Comparison of ENCODE assay signal across 9 cellular contexts in the genomic region with DNA sequence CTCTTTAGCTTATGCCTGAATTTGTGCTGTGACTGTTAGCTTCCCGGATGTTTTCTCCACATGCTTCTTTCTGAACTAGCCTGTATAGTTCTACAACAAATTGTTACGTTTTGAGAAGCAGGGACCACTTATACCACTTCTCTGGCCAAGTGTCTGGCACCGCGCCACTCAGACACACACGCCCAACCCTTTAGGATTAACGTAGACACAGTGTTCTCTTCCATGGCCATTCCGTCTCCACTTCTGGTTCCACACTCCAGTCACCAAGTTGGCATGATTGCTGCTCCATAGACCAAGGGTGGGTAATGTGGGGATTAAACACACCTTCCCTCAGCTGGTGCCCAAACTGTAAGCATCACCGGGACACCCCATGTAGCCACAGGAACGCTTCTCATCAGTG. TPM values are rescaled to one million over a fixed set of nuclear protein-coding genes. Genes with fewer than 3 reads are reported as not detected.
DNase-seq lines count a peak whose midpoint lies in the region; ATAC-seq and TF ChIP-seq lines count a peak whose summit lies in the region.
"Had no signal": no experiment of that assay in that cellular context is flagged by ENCODE, and none has a peak within 500 bp of the region (broad histone marks: within the 10 kb centered on the region; RNA-seq: fewer than 3 reads in every experiment).

No MANE protein-coding gene starts in this region.

- H3K27ac ChIP-seq in CD8-positive, alpha-beta memory T cell (ENCODE audit: low read depth, low read length): no peak overlapping the region
- no peak overlapping the region for H3K27ac ChIP-seq in transverse colon

- CTCF ChIA-PET in CD8-positive, alpha-beta memory T cell (lab: Charles Lee): no interaction called here

- POLR2A ChIA-PET in CD8-positive, alpha-beta memory T cell (lab: Charles Lee): no interaction called here

- 70 to 80% methylated on average over 8 to 9 of the region's 9 CpGs for WGBS in transverse colon (ENCODE audit: low coverage in 1 of 2), 2 donors

- no peak for TF ChIP-seq CTCF in chondrocyte (IDR thresholded peaks at IDR 0.05)
- no peak for TF ChIP-seq CTCF in neural crest cell (conservative IDR thresholded peaks at IDR 0.05)
- no peak for TF ChIP-seq CTCF in transverse colon (IDR thresholded peaks at IDR 0.05)

- H3K4me1 Mint-ChIP-seq in CD8-positive, alpha-beta memory T cell: peaks cover 0 to 14% (median 8%) of the 10 kb centered on the region in 3 donors
- H3K4me1 Mint-ChIP-seq in chondrocyte (ENCODE audit: low read depth): peaks cover 23% of the 10 kb centered on the region
- H3K4me1 Mint-ChIP-seq in neural crest cell: peaks cover 13% of the 10 kb centered on the region

- H3K36me3 Mint-ChIP-seq in CD8-positive, alpha-beta memory T cell: no peaks in the 10 kb centered on the region
- H3K36me3 Mint-ChIP-seq in chondrocyte (ENCODE audit: low read depth) (no peaks in the 10 kb centered on the region), neural crest cell (ENCODE audit: low read depth) (no peaks in the 10 kb centered on the region)

- intact Hi-C loops in transverse colon (cut with DNase I; ENCODE audit: low total_unique reads): no loop called here

- H3K4me3 ChIP-seq in CD8-positive, alpha-beta memory T cell (ENCODE audit: low read length): no peak overlapping the region
- H3K4me3 ChIP-seq in transverse colon: peak overlapping the region in 1 of 4 donors; percentile 61
- H3K4me3 ChIP-seq: mucosa of descending colon had no signal

- H3K27me3 Mint-ChIP-seq in CD8-positive, alpha-beta memory T cell: peaks cover 23 to 50% of the 10 kb centered on the region in 2 donors
- H3K27me3 Mint-ChIP-seq in chondrocyte (ENCODE audit: low read depth) (peaks cover 52% of the 10 kb centered on the region), neural crest cell (ENCODE audit: low read depth) (peaks cover 75% of the 10 kb centered on the region)

- in situ Hi-C loops in transverse colon (cut with MboI; ENCODE audit: low pct_ligation_motif_present in 1 of 4, low pct_unique_long_range_greater_than_20kb in 1 of 4, low sequenced_read_pairs in 3 of 4): loop anchor here (25.0 kb wide), 2 partner anchors 300 to 350 kb away; no protein-coding TSS in a partner anchor

- TF ChIP-seq EP300 in transverse colon (IDR thresholded peaks at IDR 0.05; ENCODE audit: low read depth): no peak

- no peaks in the 10 kb centered on the region for H3K9me3 ChIP-seq in CD8-positive, alpha-beta memory T cell (ENCODE audit: low read length)
- no peaks in the 10 kb centered on the region for H3K9me3 ChIP-seq in transverse colon
- H3K9me3 ChIP-seq: mucosa of descending colon had no signal

- no peak for TF ChIP-seq POLR2A in transverse colon (IDR thresholded peaks at IDR 0.05)

- no peaks in the 10 kb centered on the region for H3K27me3 ChIP-seq in CD8-positive, alpha-beta memory T cell (ENCODE audit: insufficient read depth, low read length, poor library complexity, severe bottlenecking)
- peaks cover 35% of the 10 kb centered on the region for H3K27me3 ChIP-seq in transverse colon

- no peaks in the 10 kb centered on the region for H3K4me1 ChIP-seq in CD8-positive, alpha-beta memory T cell (ENCODE audit: insufficient read depth, low read length)
- peaks cover 0 to 9% (median 7%) of the 10 kb centered on the region in 4 donors for H3K4me1 ChIP-seq in transverse colon

- H3K4me3 Mint-ChIP-seq in CD8-positive, alpha-beta memory T cell: peak overlapping the region in 4 of 7 donors; percentile 8 to 24 (median 20)
- H3K4me3 Mint-ChIP-seq in chondrocyte (ENCODE audit: unreplicated experiment) (peak overlapping the region; percentile 66), neural crest cell (peak overlapping the region; percentile 82)

- H3K36me3 ChIP-seq in CD8-positive, alpha-beta memory T cell (ENCODE audit: insufficient read depth, low read length): no peaks in the 10 kb centered on the region
- H3K36me3 ChIP-seq in transverse colon: no peaks in the 10 kb centered on the region

- no peak for DNase-seq in CD8-positive, alpha-beta memory T cell
- DNase-seq in NCI-H1436 (lab: John Stamatoyannopoulos, UW) (peak; percentile 73), chondrocyte (ENCODE audit: low spot score) (no peak), neural crest cell (ENCODE audit: low read depth, low spot score) (no peak), EL (no peak), transverse colon (no peak), inferior parietal cortex (ENCODE audit: extremely low spot score) (no peak)

- ATAC-seq in HG02973 (IDR thresholded peaks at IDR 0.05; ENCODE audit: unreplicated experiment): no peak

- H3K27ac Mint-ChIP-seq in CD8-positive, alpha-beta memory T cell: peak overlapping the region in 1 of 8 donors; percentile 41
- no peak overlapping the region for H3K27ac Mint-ChIP-seq in chondrocyte (ENCODE audit: unreplicated experiment)
- H3K27ac Mint-ChIP-seq in neural crest cell (ENCODE audit: unreplicated experiment): no peak overlapping the region

- H3K9me3 Mint-ChIP-seq in CD8-positive, alpha-beta memory T cell: peaks cover 0 to 5% (median 0%) of the 10 kb centered on the region in 5 donors
- H3K9me3 Mint-ChIP-seq in chondrocyte (ENCODE audit: low read depth): no peaks in the 10 kb centered on the region
- no peaks in the 10 kb centered on the region for H3K9me3 Mint-ChIP-seq in neural crest cell

RNA-seq across cellular contexts. Expression of a gene that starts 0.8 kb away (rescaled TPM):
- not detected for total RNA-seq in CD8-positive, alpha-beta memory T cell
- not detected for polyA plus RNA-seq in CD8-positive, alpha-beta memory T cell
- total RNA-seq in chondrocyte: 1.7 to 7.1 TPM (median 5.6 TPM) in 3 replicates
- 5.3 and 5.8 TPM in 2 replicates for total RNA-seq in neural crest cell
- total RNA-seq in transverse colon: 1 to 10 TPM in 1 of 4 donors, under 1 TPM in 2, not detected in 1; 0.14 to 1.4 (median 0.80) TPM

Comparison
In these comparisons a context has a peak if more than half of its experiments do, and no peak if none do; other contexts are left out.
1. H3K4me3 Mint-ChIP-seq: peak in every context shown above with its lines; median percentile 82 in neural crest cell; 66 in chondrocyte; 20 in CD8-positive, alpha-beta memory T cell.